21 cellular contexts compared by ENCODE assay signal in genomic region chr19:49985926-49986325, GRCh38. TPM values are rescaled to one million over a fixed set of nuclear protein-coding genes. Genes with fewer than 3 reads are reported as not detected.
DNase-seq lines count a peak whose midpoint lies in the region; ATAC-seq and TF ChIP-seq lines count a peak whose summit lies in the region.
"Had no signal": no experiment of that assay in that cellular context is flagged by ENCODE, and none has a peak within 500 bp of the region (broad histone marks: within the 10 kb centered on the region; RNA-seq: fewer than 3 reads in every experiment).

No MANE protein-coding gene starts in this region.

- TF ChIP-seq CTCF in left ventricle myocardium inferior (IDR thresholded peaks at IDR 0.05; ENCODE audit: borderline replicate concordance), result no peak

- H3K36me3 ChIP-seq in left ventricle myocardium inferior, result peaks cover 85% of the 10 kb centered on the region

- intact Hi-C loops in Right ventricle myocardium superior (cut with DNase I) (no loop called here), left ventricle myocardium inferior (cut with micrococcal nuclease) (no loop called here)

- H3K4me1 ChIP-seq in left ventricle myocardium inferior, result no peaks in the 10 kb centered on the region

- no peak for ATAC-seq in Right ventricle myocardium superior (ENCODE audit: poor library complexity)
- no peak for ATAC-seq in HG02852 (IDR thresholded peaks at IDR 0.05; ENCODE audit: unreplicated experiment)

- no peaks in the 10 kb centered on the region for H3K9me3 Mint-ChIP-seq in IgD-negative memory B cell
- H3K9me3 Mint-ChIP-seq: T-helper 2 cell treated with Interferon-gamma antibody and Interleukin-4, amounts not matched to agents 5 μg/mL and 100 μg/mL, for 36 hours had no signal

- no peak overlapping the region for H3K27ac ChIP-seq in left ventricle myocardium inferior (replicated peaks)
- H3K27ac ChIP-seq: PC-9, SJSA1 had no signal

- no peaks in the 10 kb centered on the region for H3K9me3 ChIP-seq in left ventricle myocardium inferior (replicated peaks)
- H3K9me3 ChIP-seq: SJSA1 had no signal

- H3K4me3 Mint-ChIP-seq in IgD-negative memory B cell, result no peak overlapping the region
- H3K4me3 Mint-ChIP-seq: CD4-positive, alpha-beta memory T cell; T-helper 2 cell treated with Interferon-gamma antibody and Interleukin-4, amounts not matched to agents 5 μg/mL and 100 μg/mL, for 36 hours had no signal

- peaks cover 18% of the 10 kb centered on the region for H3K36me3 Mint-ChIP-seq in IgD-negative memory B cell

- H3K4me1 Mint-ChIP-seq in IgD-negative memory B cell, result peaks cover 0 to 4% (median 0%) of the 10 kb centered on the region in 3 donors

- H3K27ac Mint-ChIP-seq in IgD-negative memory B cell, result peak overlapping the region in 2 of 3 donors; percentile 79 to 82
- H3K27ac Mint-ChIP-seq: CD4-positive, alpha-beta memory T cell; T-helper 2 cell treated with Interferon-gamma antibody and Interleukin-4, amounts not matched to agents 5 μg/mL and 100 μg/mL, for 36 hours had no signal

- H3K27me3 Mint-ChIP-seq in IgD-negative memory B cell, result no peaks in the 10 kb centered on the region
- H3K27me3 Mint-ChIP-seq: CD4-positive, alpha-beta memory T cell had no signal

- H3K27me3 ChIP-seq in left ventricle myocardium inferior (ENCODE audit: low read depth), result no peaks in the 10 kb centered on the region
- H3K27me3 ChIP-seq: SJSA1 had no signal

- no peak overlapping the region for H3K4me3 ChIP-seq in left ventricle myocardium inferior
- H3K4me3 ChIP-seq: PC-9, SJSA1 had no signal

- DNase-seq in Right ventricle myocardium superior (peak; percentile 7), left ventricle myocardium inferior (no peak), dermis blood vessel endothelial cell (peak; percentile 48), glomerular visceral epithelial cell (ENCODE audit: extremely low spot score) (no peak)
- DNase-seq in activated CD4-positive, alpha-beta T cell treated with anti-CD3 and anti-CD28 coated beads for 1 hour, result no peak
- DNase-seq: Calu3; CD4-positive, alpha-beta memory T cell; KBM-7; NCI-H1436; NCI-H1930; NCI-H2171 treated with DMSO at 0.1 percent for 48 hours; NCI-H510A treated with DMSO at 0.1 percent for 48 hours; NCI-H82; PC-9 had no signal

RNA-seq across cellular contexts. Expression of gene SIGLEC11, which starts 25.0 kb away (rescaled TPM):
- total RNA-seq in Right ventricle myocardium superior (0.75 TPM), left ventricle myocardium inferior (0.55 TPM), dermis blood vessel endothelial cell (not detected in 2 replicates)
- polyA plus RNA-seq in IgD-negative memory B cell, result not detected
- total RNA-seq: Calu3; CD4-positive, alpha-beta memory T cell; H4; PC-9; SJSA1 had no signal
- polyA plus RNA-seq: AG04450; BJ; CD4-positive, alpha-beta memory T cell had no signal

RNA-seq across cellular contexts. Expression of gene VRK3, which starts 39.2 kb away (rescaled TPM):
- total RNA-seq in Right ventricle myocardium superior, result 22.2 TPM
- 22.6 TPM for total RNA-seq in left ventricle myocardium inferior
- polyA plus RNA-seq in IgD-negative memory B cell, result 87.5 TPM
- 23.9 and 25.5 TPM in 2 replicates for total RNA-seq in dermis blood vessel endothelial cell

RNA-seq across cellular contexts. Expression of gene ZNF473, which starts 39.9 kb away (rescaled TPM):
- total RNA-seq in Right ventricle myocardium superior (3.7 TPM), left ventricle myocardium inferior (2.4 TPM), dermis blood vessel endothelial cell (6.9 and 12.3 TPM in 2 replicates)
- polyA plus RNA-seq in IgD-negative memory B cell, result 4.9 TPM

RNA-seq across cellular contexts. Expression of gene NUP62, which starts 56.6 kb away (rescaled TPM):
- 28.2 TPM for total RNA-seq in Right ventricle myocardium superior
- total RNA-seq in left ventricle myocardium inferior, result 28.4 TPM
- 62.9 TPM for polyA plus RNA-seq in IgD-negative memory B cell
- total RNA-seq in dermis blood vessel endothelial cell, result 28.4 and 47.0 TPM in 2 replicates

RNA-seq across cellular contexts. Expression of gene ATF5, which starts 56.9 kb away (rescaled TPM):
- total RNA-seq in Right ventricle myocardium superior (7.2 TPM), left ventricle myocardium inferior (8.6 TPM), dermis blood vessel endothelial cell (3.2 and 3.5 TPM in 2 replicates)
- polyA plus RNA-seq in IgD-negative memory B cell, result 3.4 TPM

Comparison
In these comparisons a context has a peak if more than half of its experiments do, and no peak if none do; other contexts are left out.
1. DNase-seq: peak in Right ventricle myocardium superior (single experiment) and dermis blood vessel endothelial cell (single experiment); none in left ventricle myocardium inferior (single experiment), activated CD4-positive, alpha-beta T cell treated with anti-CD3 and anti-CD28 coated beads for 1 hour (single experiment) and glomerular visceral epithelial cell (single experiment).